In genomic region chr16:69613283-69614154, GRCh38 we compare ENCODE assay signal across 8 cellular contexts. TPM values are rescaled to one million over a fixed set of nuclear protein-coding genes. Genes with fewer than 3 reads are reported as not detected.
A peak's percentile ranks its signal among the peaks of the same experiment; 100 is the strongest.
DNase-seq lines count a peak whose midpoint lies in the region; ATAC-seq, FAIRE-seq and TF ChIP-seq lines count a peak whose summit lies in the region.

No MANE protein-coding gene starts in this region.

- ATAC-seq in GM18505 (IDR thresholded peaks at IDR 0.05; ENCODE audit: unreplicated experiment), result peak; percentile 58
- peak; percentile 57 to 87 (median 86) for ATAC-seq in pancreas

- no peak for FAIRE-seq in pancreas (lab: Jason Lieb, UNC)

- WGBS in pancreas, 2 donors, result 71 to 72% methylated on average over 2 of the region's 2 CpGs

- peak overlapping the region; percentile 52 for H3K4me3 ChIP-seq in endocrine pancreas (ENCODE audit: control insufficient read depth, insufficient read depth, low read length)
- no peak overlapping the region for H3K4me3 ChIP-seq in pancreas
- H3K4me3 ChIP-seq in coronary artery, result no peak overlapping the region

- DNase-seq in LoVo (ENCODE audit: low spot score) (peak; percentile 20), pancreas (no peak), coronary artery (ENCODE audit: low spot score) (no peak), amniotic stem cell (lab: John Stamatoyannopoulos, UW) (no peak), middle frontal gyrus (ENCODE audit: extremely low spot score, low spot score) (no peak)
- no peak for DNase-seq in stimulated activated naive CD4-positive, alpha-beta T cell (lab: John Stamatoyannopoulos, UW)

- H3K9me3 ChIP-seq in endocrine pancreas (ENCODE audit: control insufficient read depth, low read length), result no peaks in the 10 kb centered on the region
- H3K9me3 ChIP-seq in pancreas, result no peaks in the 10 kb centered on the region

- peak overlapping the region; percentile 24 to 79 (median 50) for H3K27ac ChIP-seq in pancreas
- no peak overlapping the region for H3K27ac ChIP-seq in coronary artery

- TF ChIP-seq CTCF in pancreas (IDR thresholded peaks at IDR 0.05), result no peak
- TF ChIP-seq CTCF in coronary artery (IDR thresholded peaks at IDR 0.05), result no peak

- H3K36me3 ChIP-seq in endocrine pancreas (ENCODE audit: control insufficient read depth, insufficient read depth, low read length) (no peaks in the 10 kb centered on the region), pancreas (no peaks in the 10 kb centered on the region)

- peaks cover 28% of the 10 kb centered on the region for H3K4me1 ChIP-seq in endocrine pancreas (ENCODE audit: control insufficient read depth, insufficient read depth, low read length)
- peaks cover 5 to 31% (median 20%) of the 10 kb centered on the region in 3 donors for H3K4me1 ChIP-seq in pancreas

- intact Hi-C loops in pancreas (cut with DNase I), result no loop called here

- H3K9ac ChIP-seq in endocrine pancreas (ENCODE audit: control insufficient read depth, insufficient read depth, low read length), result no peak overlapping the region

- no peak for TF ChIP-seq POLR2A in GM18505 (IDR thresholded peaks at IDR 0.05; ENCODE audit: borderline replicate concordance, extremely low read depth, insufficient read depth, insufficient read length)

- H3K27me3 ChIP-seq in endocrine pancreas (ENCODE audit: control insufficient read depth, insufficient read depth, low read length), result no peaks in the 10 kb centered on the region
- H3K27me3 ChIP-seq in pancreas, result no peaks in the 10 kb centered on the region

RNA-seq across cellular contexts. Expression of gene NFAT5, which starts 47.8 kb away (rescaled TPM):
- 10 to 100 TPM; 11.2 to 23.6 (median 14.1) TPM for total RNA-seq in pancreas
- 1 to 10 TPM; 3.7 to 4.7 TPM for polyA plus RNA-seq in pancreas

Comparison
In these comparisons a context has a peak if more than half of its experiments do, and no peak if none do; other contexts are left out.
1. H3K27ac ChIP-seq: peak in pancreas (4 of 4); none in coronary artery (0 of 2).